Comparison of ENCODE assay signal across 20 cellular contexts in the genomic region with DNA sequence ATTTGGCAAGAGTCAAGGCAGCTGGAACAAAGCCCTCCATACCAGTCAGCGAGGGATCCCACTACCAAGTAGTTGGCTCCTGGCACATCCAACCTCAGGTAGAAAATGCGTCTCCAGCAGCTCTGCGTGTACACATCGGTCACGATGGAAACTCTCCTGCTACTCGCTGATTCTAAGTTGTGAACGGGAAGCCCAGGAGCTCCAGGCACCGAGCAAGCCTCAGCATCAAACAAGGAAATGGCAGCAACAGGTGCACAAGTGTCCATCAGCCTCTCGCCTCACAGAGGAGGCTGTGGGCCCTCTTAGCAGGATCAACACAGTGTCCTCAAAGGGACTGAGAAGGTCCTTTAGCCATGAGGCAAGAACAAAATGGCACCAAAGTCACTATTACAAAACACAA.
"Had no signal": no experiment of that assay in that cellular context is flagged by ENCODE, and none has a peak within 500 bp of the region (broad histone marks: within the 10 kb centered on the region; RNA-seq: fewer than 3 reads in every experiment).

No MANE protein-coding gene starts in this region.

- H3K36me3 ChIP-seq: pancreas, right lobe of liver, thoracic aorta, transverse colon had no signal

- FAIRE-seq: endothelial cell of umbilical vein, pancreas had no signal

- DNase-seq: cerebellar nuclear complex; dermis blood vessel endothelial cell; erythroblast; foreskin keratinocyte; kidney glomerular epithelial cell; mammary epithelial cell; mucosa of descending colon; psoas muscle; retina; stimulated activated CD4-positive, alpha-beta T cell treated with anti-CD3 and anti-CD28 coated beads, Interleukin-4, amount 100 ng/mL, for 24 hours; stimulated activated naive CD8-positive, alpha-beta T cell treated with anti-CD3 and anti-CD28 coated beads, Interleukin-15, amount 100 ng/mL, for 72 hours; transverse colon had no signal

- H3K4me1 ChIP-seq: foreskin keratinocyte, psoas muscle, right lobe of liver, transverse colon had no signal

- H3K36me3 Mint-ChIP-seq: naive thymus-derived CD8-positive, alpha-beta T cell; stimulated activated memory B cell treated with anti-CD40 and anti-IgM and Interleukin-4, amounts not matched to agents 10 μg/mL and 1 μg/mL and 100 μg/mL, for 72 hours had no signal

- ATAC-seq: foreskin keratinocyte; left lobe of liver; mucosa of descending colon; naive thymus-derived CD8-positive, alpha-beta T cell; pancreas; psoas muscle; right lobe of liver; stimulated activated memory B cell treated with anti-CD40 and anti-IgM and Interleukin-4, amounts not matched to agents 10 μg/mL and 1 μg/mL and 100 μg/mL, for 72 hours; stimulated activated naive CD8-positive, alpha-beta T cell treated with anti-CD3 and anti-CD28 coated beads, Interleukin-15, amount 100 ng/mL, for 72 hours had no signal

- H3K27ac Mint-ChIP-seq: naive thymus-derived CD8-positive, alpha-beta T cell; stimulated activated memory B cell treated with anti-CD40 and anti-IgM and Interleukin-4, amounts not matched to agents 10 μg/mL and 1 μg/mL and 100 μg/mL, for 72 hours; stimulated activated naive CD8-positive, alpha-beta T cell treated with anti-CD3 and anti-CD28 coated beads, Interleukin-15, amount 100 ng/mL, for 72 hours had no signal

- H3K27ac ChIP-seq: foreskin keratinocyte, hepatocyte, pancreas, psoas muscle, right lobe of liver, thoracic aorta, transverse colon had no signal

- H3K9me3 ChIP-seq: pancreas, psoas muscle, right lobe of liver, thoracic aorta, transverse colon had no signal

- H3K4me1 Mint-ChIP-seq: naive thymus-derived CD8-positive, alpha-beta T cell; stimulated activated memory B cell treated with anti-CD40 and anti-IgM and Interleukin-4, amounts not matched to agents 10 μg/mL and 1 μg/mL and 100 μg/mL, for 72 hours; stimulated activated naive CD8-positive, alpha-beta T cell treated with anti-CD3 and anti-CD28 coated beads, Interleukin-15, amount 100 ng/mL, for 72 hours had no signal

- H3K4me3 Mint-ChIP-seq: naive thymus-derived CD8-positive, alpha-beta T cell; stimulated activated memory B cell treated with anti-CD40 and anti-IgM and Interleukin-4, amounts not matched to agents 10 μg/mL and 1 μg/mL and 100 μg/mL, for 72 hours; stimulated activated naive CD8-positive, alpha-beta T cell treated with anti-CD3 and anti-CD28 coated beads, Interleukin-15, amount 100 ng/mL, for 72 hours had no signal

- H3K4me3 ChIP-seq: hepatocyte, mucosa of descending colon, pancreas, psoas muscle, right lobe of liver, thoracic aorta, transverse colon had no signal
